8 cellular contexts compared by ENCODE assay signal in the genomic region with DNA sequence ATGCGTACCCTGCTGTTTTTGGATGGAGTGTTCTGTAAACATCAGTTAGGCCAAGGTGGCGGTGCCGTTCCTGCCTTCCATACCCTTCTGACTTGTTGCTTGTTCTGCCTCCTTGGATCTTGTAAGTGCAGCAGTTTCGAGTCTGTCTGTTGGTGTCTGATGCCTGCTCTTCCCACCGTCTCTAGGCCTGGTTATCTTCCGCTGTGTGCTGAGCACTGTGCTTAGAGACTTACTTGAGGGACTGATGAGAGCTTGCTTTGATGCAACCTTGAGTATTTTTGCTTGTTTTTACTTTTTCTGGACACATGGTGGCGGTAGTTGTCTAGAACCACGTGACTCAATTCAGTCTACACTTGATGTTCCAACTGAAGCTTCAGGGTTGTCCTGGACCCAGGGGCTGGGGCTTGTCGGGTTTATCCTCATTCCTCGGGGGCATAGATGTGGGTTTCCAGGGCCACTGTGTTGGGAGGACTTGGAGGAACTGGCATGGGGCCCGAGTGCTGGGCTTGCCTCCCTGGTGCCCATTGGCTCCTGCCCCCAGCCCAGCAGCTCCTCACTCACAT. TPM values are rescaled to one million over a fixed set of nuclear protein-coding genes. Genes with fewer than 3 reads are reported as not detected.
DNase-seq lines count a peak whose midpoint lies in the region; ATAC-seq, FAIRE-seq and TF ChIP-seq lines count a peak whose summit lies in the region.

No MANE protein-coding gene starts in this region.

- no peaks in the 10 kb centered on the region for H3K27me3 ChIP-seq in pancreas

- 72 to 82% methylated on average over 11 of the region's 11 CpGs for WGBS in pancreas, 2 donors

- intact Hi-C loops in pancreas (cut with DNase I) = no loop called here

- DNase-seq in activated effector memory CD4-positive, alpha-beta T cell treated with anti-CD3 and anti-CD28 coated beads, Interleukin-2, amount 50 U/mL, for 16 hours = peak; percentile 61
- no peak for DNase-seq in activated effector memory CD4-positive, alpha-beta T cell treated with Interleukin-2 at 50 U/mL for 16 hours
- peak; percentile 60 for DNase-seq in HuH-7.5 (ENCODE audit: low spot score)
- peak; percentile 52 for DNase-seq in activated CD8-positive, alpha-beta memory T cell treated with anti-CD3 and anti-CD28 coated beads, Interleukin-2, amount 50 U/mL, for 48 hours
- DNase-seq in pancreas = peak in 4 of 6 donors; percentile 5 to 55 (median 13)
- no peak for DNase-seq in NCI-H524 (lab: John Stamatoyannopoulos, UW)
- DNase-seq in 8988T = no peak

- H3K36me3 ChIP-seq in pancreas = no peaks in the 10 kb centered on the region

- no peak overlapping the region for H3K27ac ChIP-seq in pancreas

- no peak overlapping the region for H3K4me3 ChIP-seq in pancreas

- no peaks in the 10 kb centered on the region for H3K9me3 ChIP-seq in pancreas

- no peak for TF ChIP-seq CTCF in pancreas (IDR thresholded peaks at IDR 0.05)

- H3K4me1 ChIP-seq in pancreas = no peaks in the 10 kb centered on the region

- peak in 3 of 4 donors; percentile 53 to 62 (median 60) for ATAC-seq in pancreas
- ATAC-seq in GM21576 (IDR thresholded peaks at IDR 0.05; ENCODE audit: unreplicated experiment) = no peak

- no peak for FAIRE-seq in pancreas (lab: Jason Lieb, UNC)

RNA-seq across cellular contexts. Expression of gene SPRN, which starts 14.4 kb away (rescaled TPM):
- total RNA-seq in pancreas = under 1 TPM in 3 of 6 donors, not detected in 3; 0.03 to 0.09 (median 0.06) TPM
- under 1 TPM; 0.82 to 0.87 TPM for polyA plus RNA-seq in pancreas

RNA-seq across cellular contexts. Expression of gene SCART1, which starts 15.0 kb away (rescaled TPM):
- total RNA-seq in pancreas = 1 to 10 TPM in 5 of 6 donors, under 1 TPM in 1; 0.95 to 3.9 (median 2.6) TPM
- polyA plus RNA-seq in pancreas = 1 to 10 TPM; 1.2 to 3.9 TPM

RNA-seq across cellular contexts. Expression of gene MTG1, which starts 44.8 kb away (rescaled TPM):
- total RNA-seq in pancreas = 10 to 100 TPM; 17.2 to 28.9 (median 21.3) TPM
- 10 to 100 TPM; 62.2 to 62.9 TPM for polyA plus RNA-seq in pancreas

RNA-seq across cellular contexts. Expression of gene PAOX, which starts 59.7 kb away (rescaled TPM):
- 1 to 10 TPM; 2.8 to 4.9 (median 3.4) TPM for total RNA-seq in pancreas
- polyA plus RNA-seq in pancreas = 1 to 10 TPM; 6.4 to 9.9 TPM

Comparison
In these comparisons a context has a peak if more than half of its experiments do, and no peak if none do; other contexts are left out.
1. DNase-seq: peak in activated effector memory CD4-positive, alpha-beta T cell treated with anti-CD3 and anti-CD28 coated beads, Interleukin-2, amount 50 U/mL, for 16 hours (single experiment), HuH-7.5 (single experiment), activated CD8-positive, alpha-beta memory T cell treated with anti-CD3 and anti-CD28 coated beads, Interleukin-2, amount 50 U/mL, for 48 hours (single experiment) and pancreas (4 of 6); none in activated effector memory CD4-positive, alpha-beta T cell treated with Interleukin-2 at 50 U/mL for 16 hours (single experiment), NCI-H524 (0 of 2) and 8988T (single experiment).